Comparison of ENCODE assay signal across 28 cellular contexts in genomic region chr2:58907644-58908043, GRCh38.
"Had no signal": no experiment of that assay in that cellular context is flagged by ENCODE, and none has a peak within 500 bp of the region (broad histone marks: within the 10 kb centered on the region; RNA-seq: fewer than 3 reads in every experiment).

No MANE protein-coding gene starts in this region.

- H3K4me1 Mint-ChIP-seq: stimulated activated effector memory CD8-positive, alpha-beta T cell treated with anti-CD3 and anti-CD28 coated beads, Interleukin-12 subunit alpha, Interleukin-12 subunit beta, amount 100 ng/mL, for 72 hours; stimulated activated memory B cell treated with anti-CD40 and anti-IgM and Interleukin-4, amounts not matched to agents 10 μg/mL and 1 μg/mL and 100 μg/mL, for 72 hours; stimulated activated naive CD8-positive, alpha-beta T cell treated with anti-CD3 and anti-CD28 coated beads, Interleukin-15, amount 100 ng/mL, for 72 hours had no signal

- H3K36me3 ChIP-seq: stomach, suprapubic skin, thoracic aorta, thyroid gland, tibial artery, tibial nerve, transverse colon, upper lobe of left lung, upper lobe of right lung, uterus, vagina had no signal

- H3K4me1 ChIP-seq: stomach, suprapubic skin, testis, thyroid gland, tibial artery, tibial nerve, transverse colon, upper lobe of left lung, upper lobe of right lung, uterus, vagina had no signal

- H3K9me3 Mint-ChIP-seq: stimulated activated memory B cell treated with anti-CD40 and anti-IgM and Interleukin-4, amounts not matched to agents 10 μg/mL and 1 μg/mL and 100 μg/mL, for 72 hours; stimulated activated naive B cell treated with anti-CD40 and anti-IgM and Interleukin-4, amounts not matched to agents 10 μg/mL and 1 μg/mL and 100 μg/mL, for 72 hours; stimulated activated naive CD8-positive, alpha-beta T cell treated with anti-CD3 and anti-CD28 coated beads, Interleukin-15, amount 100 ng/mL, for 72 hours; stimulated activated naive CD8-positive, alpha-beta T cell treated with anti-CD3 and anti-CD28 coated beads, Interleukin-15, Interleukin-2, amounts not matched to agents 100 ng/mL and 50 ng/mL, for 24 hours; type B pancreatic cell had no signal

- DNase-seq: stimulated activated CD4-positive, alpha-beta T cell treated with anti-CD3 and anti-CD28 coated beads, Interleukin-2, amount 100 ng/mL, for 48 hours; stimulated activated CD4-positive, alpha-beta T cell treated with anti-CD3 and anti-CD28 coated beads, Interleukin-4, amount 100 ng/mL, for 1 hour; stimulated activated CD4-positive, alpha-beta T cell treated with anti-CD3 and anti-CD28 coated beads, Interleukin-4, amount 100 ng/mL, for 24 hours; stimulated activated CD4-positive, alpha-beta T cell treated with anti-CD3 and anti-CD28 coated beads, Interleukin-4, amount 100 ng/mL, for 4 hours; stimulated activated CD8-positive, alpha-beta memory T cell treated with anti-CD3 and anti-CD28 coated beads, Interleukin-4, amount 100 ng/mL, for 48 hours; stimulated activated naive B cell treated with anti-CD40 and anti-IgM and Interleukin-4, amounts not matched to agents 10 μg/mL and 1 μg/mL and 100 μg/mL, for 72 hours; stimulated activated naive CD4-positive, alpha-beta T cell; stimulated activated naive CD4-positive, alpha-beta T cell treated with Interleukin-2 at 50 U/mL for 16 hours; stimulated activated naive CD8-positive, alpha-beta T cell treated with anti-CD3 and anti-CD28 coated beads, Interleukin-15, amount 100 ng/mL, for 72 hours; stimulated activated naive CD8-positive, alpha-beta T cell treated with anti-CD3 and anti-CD28 coated beads, Interleukin-15, Interleukin-2, amounts not matched to agents 100 U/mL and 50 U/mL, for 24 hours; stomach; substantia nigra; testis; thyroid gland; tibial artery; transverse colon; trophoblast cell; upper lobe of left lung; upper lobe of right lung; uterus had no signal

- H3K27me3 Mint-ChIP-seq: stimulated activated naive CD8-positive, alpha-beta T cell treated with anti-CD3 and anti-CD28 coated beads, Interleukin-15, Interleukin-2, amounts not matched to agents 100 ng/mL and 50 ng/mL, for 24 hours had no signal

- H3K4me3 ChIP-seq: stomach, suprapubic skin, testis, thoracic aorta, thyroid gland, tibial artery, tibial nerve, transverse colon, upper lobe of left lung, upper lobe of right lung, uterus, vagina had no signal

- H3K36me3 Mint-ChIP-seq: stimulated activated effector memory CD8-positive, alpha-beta T cell treated with anti-CD3 and anti-CD28 coated beads, Interleukin-12 subunit alpha, Interleukin-12 subunit beta, amount 100 ng/mL, for 72 hours; stimulated activated memory B cell treated with anti-CD40 and anti-IgM and Interleukin-4, amounts not matched to agents 10 μg/mL and 1 μg/mL and 100 μg/mL, for 72 hours; stimulated activated naive B cell treated with anti-CD40 and anti-IgM and Interleukin-4, amounts not matched to agents 10 μg/mL and 1 μg/mL and 100 μg/mL, for 72 hours; type B pancreatic cell had no signal

- H3K27ac ChIP-seq: stomach, suprapubic skin, testis, thoracic aorta, thyroid gland, tibial artery, tibial nerve, transverse colon, upper lobe of left lung, upper lobe of right lung, uterus, vagina had no signal

- H3K27me3 ChIP-seq: stomach, suprapubic skin, testis, thyroid gland, tibial artery, tibial nerve, transverse colon, upper lobe of left lung, upper lobe of right lung, uterus, vagina had no signal

- H3K27ac Mint-ChIP-seq: stimulated activated effector memory CD8-positive, alpha-beta T cell treated with anti-CD3 and anti-CD28 coated beads, Interleukin-12 subunit alpha, Interleukin-12 subunit beta, amount 100 ng/mL, for 72 hours; stimulated activated memory B cell treated with anti-CD40 and anti-IgM and Interleukin-4, amounts not matched to agents 10 μg/mL and 1 μg/mL and 100 μg/mL, for 72 hours; stimulated activated naive B cell treated with anti-CD40 and anti-IgM and Interleukin-4, amounts not matched to agents 10 μg/mL and 1 μg/mL and 100 μg/mL, for 72 hours; stimulated activated naive CD8-positive, alpha-beta T cell treated with anti-CD3 and anti-CD28 coated beads, Interleukin-15, amount 100 ng/mL, for 72 hours; stimulated activated naive CD8-positive, alpha-beta T cell treated with anti-CD3 and anti-CD28 coated beads, Interleukin-15, Interleukin-2, amounts not matched to agents 100 ng/mL and 50 ng/mL, for 24 hours; type B pancreatic cell had no signal

- ATAC-seq: stimulated activated effector memory CD8-positive, alpha-beta T cell treated with anti-CD3 and anti-CD28 coated beads, Interleukin-12 subunit alpha, Interleukin-12 subunit beta, amount 100 ng/mL, for 72 hours; stimulated activated memory B cell treated with anti-CD40 and anti-IgM and Interleukin-4, amounts not matched to agents 10 μg/mL and 1 μg/mL and 100 μg/mL, for 72 hours; stimulated activated naive B cell treated with anti-CD40 and anti-IgM and Interleukin-4, amounts not matched to agents 10 μg/mL and 1 μg/mL and 100 μg/mL, for 72 hours; stimulated activated naive CD8-positive, alpha-beta T cell treated with anti-CD3 and anti-CD28 coated beads, Interleukin-15, amount 100 ng/mL, for 72 hours; stimulated activated naive CD8-positive, alpha-beta T cell treated with anti-CD3 and anti-CD28 coated beads, Interleukin-15, Interleukin-2, amounts not matched to agents 100 U/mL and 50 U/mL, for 24 hours; upper lobe of right lung had no signal

- H3K4me3 Mint-ChIP-seq: stimulated activated effector memory CD8-positive, alpha-beta T cell treated with anti-CD3 and anti-CD28 coated beads, Interleukin-12 subunit alpha, Interleukin-12 subunit beta, amount 100 ng/mL, for 72 hours; stimulated activated memory B cell treated with anti-CD40 and anti-IgM and Interleukin-4, amounts not matched to agents 10 μg/mL and 1 μg/mL and 100 μg/mL, for 72 hours; stimulated activated naive B cell treated with anti-CD40 and anti-IgM and Interleukin-4, amounts not matched to agents 10 μg/mL and 1 μg/mL and 100 μg/mL, for 72 hours; stimulated activated naive CD8-positive, alpha-beta T cell treated with anti-CD3 and anti-CD28 coated beads, Interleukin-15, amount 100 ng/mL, for 72 hours; stimulated activated naive CD8-positive, alpha-beta T cell treated with anti-CD3 and anti-CD28 coated beads, Interleukin-15, Interleukin-2, amounts not matched to agents 100 ng/mL and 50 ng/mL, for 24 hours; type B pancreatic cell had no signal

- H3K9me3 ChIP-seq: stomach, suprapubic skin, testis, thoracic aorta, thyroid gland, tibial artery, tibial nerve, transverse colon, upper lobe of left lung, upper lobe of right lung, uterus, vagina had no signal
